9 cellular contexts compared by ENCODE assay signal in the genomic region with DNA sequence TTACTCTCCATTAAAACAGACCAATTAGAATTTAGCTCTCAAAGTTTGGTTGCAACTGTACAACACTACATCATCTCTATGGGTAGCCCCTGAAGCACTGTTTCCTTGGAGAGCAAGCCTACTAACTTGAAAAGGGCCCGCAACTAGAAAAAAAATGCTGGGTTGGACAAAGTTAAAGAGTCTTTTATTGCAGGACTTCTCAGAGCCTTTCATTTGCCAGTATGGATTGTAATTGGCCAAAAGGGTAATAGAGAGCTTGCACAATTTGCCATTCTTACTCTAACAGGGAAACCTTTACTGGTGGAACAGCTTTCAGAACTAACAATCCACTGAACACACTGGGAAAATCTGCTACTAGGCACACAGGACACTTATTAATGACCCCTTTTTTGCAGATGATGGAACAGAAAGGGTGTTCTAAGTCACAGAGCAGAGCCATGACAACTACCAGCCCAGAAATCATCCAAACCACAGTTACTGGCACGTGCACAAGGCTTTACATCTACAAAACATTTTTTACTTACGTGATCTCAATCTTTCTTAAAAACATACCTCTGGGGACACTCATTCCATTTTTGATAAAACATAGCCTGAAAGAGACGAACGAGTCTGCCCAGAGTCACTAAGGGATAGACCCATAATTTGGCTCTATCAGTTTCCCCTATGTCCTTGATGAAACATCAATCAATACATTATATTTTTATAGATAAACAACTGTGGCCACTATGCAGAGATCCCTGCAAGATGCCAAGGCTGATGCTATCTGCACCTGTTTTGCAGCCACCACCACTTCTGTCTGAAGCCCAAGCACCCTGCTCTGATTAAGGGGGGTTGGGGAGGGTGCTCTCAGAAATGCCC.
A peak's percentile ranks its signal among the peaks of the same experiment; 100 is the strongest.
DNase-seq lines count a peak whose midpoint lies in the region; ATAC-seq and TF ChIP-seq lines count a peak whose summit lies in the region.
"Had no signal": no experiment of that assay in that cellular context is flagged by ENCODE, and none has a peak within 500 bp of the region (broad histone marks: within the 10 kb centered on the region; RNA-seq: fewer than 3 reads in every experiment).

No MANE protein-coding gene starts in this region.

- TF ChIP-seq CTCF in NB4 (IDR thresholded peaks at IDR 0.05; ENCODE audit: low read depth, low read length): no peak
- TF ChIP-seq CTCF in colonic mucosa (IDR thresholded peaks at IDR 0.05): no peak
- TF ChIP-seq CTCF in neutrophil (IDR thresholded peaks at IDR 0.05): no peak
- no peak for TF ChIP-seq CTCF in mucosa of descending colon (IDR thresholded peaks at IDR 0.05)

- no peak overlapping the region for H3K27ac ChIP-seq in colonic mucosa
- no peak overlapping the region for H3K27ac ChIP-seq in neutrophil
- H3K27ac ChIP-seq: epithelial cell of prostate had no signal

- no peak overlapping the region for H3K9ac ChIP-seq in colonic mucosa (ENCODE audit: low read depth in 2 of 2, low read length in 2 of 2)

- no peak for ATAC-seq in HG02852 (IDR thresholded peaks at IDR 0.05; ENCODE audit: unreplicated experiment)
- ATAC-seq in mucosa of descending colon: no peak

- H3K4me3 ChIP-seq in GM08714 (ENCODE audit: low read length): peak overlapping the region; percentile 56; the same call in 1 of the 2 replicates
- H3K4me3 ChIP-seq in NB4 (ENCODE audit: low read depth, low read length): peak overlapping the region; percentile 51
- peak overlapping the region; percentile 46 for H3K4me3 ChIP-seq in colonic mucosa
- H3K4me3 ChIP-seq in neutrophil (ENCODE audit: low read depth in 1 of 2, low read length in 1 of 2): peak overlapping the region; percentile 53 to 56
- no peak overlapping the region for H3K4me3 ChIP-seq in mucosa of descending colon

- DNase-seq in NB4 (ENCODE audit: low read depth) (no peak), colonic mucosa (no peak), SHP77 (lab: John Stamatoyannopoulos, UW) (no peak), AG08396 (ENCODE audit: low spot score) (no peak), mucosa of descending colon (no peak)

- H3K9me3 ChIP-seq in colonic mucosa: no peaks in the 10 kb centered on the region
- H3K9me3 ChIP-seq in neutrophil: no peaks in the 10 kb centered on the region
- H3K9me3 ChIP-seq in mucosa of descending colon: no peaks in the 10 kb centered on the region

- no peak for TF ChIP-seq POLR2A in NB4 (IDR thresholded peaks at IDR 0.05; ENCODE audit: extremely low read depth, insufficient read length)

- H3K36me3 ChIP-seq in colonic mucosa (no peaks in the 10 kb centered on the region), neutrophil (no peaks in the 10 kb centered on the region), mucosa of descending colon (ENCODE audit: low read depth) (no peaks in the 10 kb centered on the region)

- peaks cover 3% of the 10 kb centered on the region for H3K4me1 ChIP-seq in colonic mucosa
- peaks cover 18 to 26% of the 10 kb centered on the region in 2 experiments for H3K4me1 ChIP-seq in neutrophil (ENCODE audit: control insufficient read depth in 1 of 2, insufficient read depth in 1 of 2, low read depth in 1 of 2, low read length in 1 of 2)
- peaks cover 13% of the 10 kb centered on the region for H3K4me1 ChIP-seq in mucosa of descending colon (ENCODE audit: low read depth)

- H3K27me3 ChIP-seq in colonic mucosa (no peaks in the 10 kb centered on the region), neutrophil (peaks cover 55% of the 10 kb centered on the region)

- intact Hi-C loops in colonic mucosa (cut with DNase I) (no loop called here), mucosa of descending colon (cut with DNase I, micrococcal nuclease) (no loop called here)
